In the genomic region with DNA sequence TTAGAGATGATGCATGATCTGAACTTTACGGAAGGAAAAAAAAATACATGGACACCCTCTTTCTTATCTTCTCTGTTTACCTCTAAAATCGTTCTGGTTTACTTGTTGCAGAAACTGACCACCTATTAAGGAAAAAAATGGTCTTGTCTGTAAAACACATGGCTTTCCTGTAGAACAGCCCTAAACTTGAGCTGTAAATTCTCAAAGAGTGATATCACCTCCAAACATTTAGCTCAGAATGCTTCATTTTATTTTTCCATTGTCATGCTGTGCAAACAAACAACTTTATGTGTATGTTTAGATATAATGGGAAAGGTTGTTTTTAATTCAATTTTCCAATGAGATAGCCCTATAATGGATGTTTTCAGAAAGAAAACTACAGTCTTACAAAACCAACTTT, we compare ENCODE assay signal across 20 cellular contexts.
"Had no signal": no experiment of that assay in that cellular context is flagged by ENCODE, and none has a peak within 500 bp of the region (broad histone marks: within the 10 kb centered on the region; RNA-seq: fewer than 3 reads in every experiment).

No MANE protein-coding gene starts in this region.

- H3K79me2 ChIP-seq: hepatocyte had no signal

- H3K27ac ChIP-seq: breast epithelium, hepatocyte, left lung, right atrium auricular region, skin epidermis, transverse colon had no signal

- FAIRE-seq: keratinocyte had no signal

- H2AFZ ChIP-seq: hepatocyte had no signal

- H3K4me2 ChIP-seq: hepatocyte had no signal

- DNase-seq: activated CD4-positive, CD25-positive, alpha-beta regulatory T cell treated with anti-CD3 and anti-CD28 coated beads, Interleukin-2, amount 50 U/mL, for 72 hours; activated naive CD4-positive, alpha-beta T cell; activated naive CD8-positive, alpha-beta T cell treated with anti-CD3 and anti-CD28 coated beads, Interleukin-2, amount 10 ng/mL, durations not matched to agents 7 days and 5 days; aorta; cerebellar nuclear complex; dermis blood vessel endothelial cell; effector memory CD8-positive, alpha-beta T cell; left lung; mammary epithelial cell; natural killer cell; posterior cingulate gyrus; stimulated activated naive CD8-positive, alpha-beta T cell treated with anti-CD3 and anti-CD28 coated beads, Interleukin-15, Interleukin-2, amounts not matched to agents 100 U/mL and 50 U/mL, for 24 hours; T-cell; T1000; transverse colon had no signal

- H3K36me3 Mint-ChIP-seq: activated naive CD8-positive, alpha-beta T cell treated with anti-CD3 and anti-CD28 coated beads, Interleukin-2, amount 10 ng/mL, durations not matched to agents 7 days and 5 days; natural killer cell; T-cell had no signal

- H3K36me3 ChIP-seq: breast epithelium, left lung, right atrium auricular region, transverse colon had no signal

- H3K4me1 ChIP-seq: breast epithelium, left lung, right atrium auricular region had no signal

- H3K9me3 Mint-ChIP-seq: activated naive CD8-positive, alpha-beta T cell treated with anti-CD3 and anti-CD28 coated beads, Interleukin-2, amount 10 ng/mL, durations not matched to agents 7 days and 5 days; effector memory CD8-positive, alpha-beta T cell; natural killer cell; T-cell had no signal

- H3K4me1 Mint-ChIP-seq: activated naive CD8-positive, alpha-beta T cell treated with anti-CD3 and anti-CD28 coated beads, Interleukin-2, amount 10 ng/mL, durations not matched to agents 7 days and 5 days; natural killer cell; T-cell had no signal

- H3K27ac Mint-ChIP-seq: activated naive CD8-positive, alpha-beta T cell treated with anti-CD3 and anti-CD28 coated beads, Interleukin-2, amount 10 ng/mL, durations not matched to agents 7 days and 5 days; effector memory CD8-positive, alpha-beta T cell; natural killer cell; T-cell had no signal

- H3K4me3 ChIP-seq: breast epithelium, hepatocyte, left lung, right atrium auricular region, skin epidermis, transverse colon had no signal

- H3K4me3 Mint-ChIP-seq: activated naive CD8-positive, alpha-beta T cell treated with anti-CD3 and anti-CD28 coated beads, Interleukin-2, amount 10 ng/mL, durations not matched to agents 7 days and 5 days; effector memory CD8-positive, alpha-beta T cell; natural killer cell; T-cell had no signal

- H3K9me3 ChIP-seq: breast epithelium, left lung, right atrium auricular region, transverse colon had no signal

- H3K27me3 ChIP-seq: breast epithelium, hepatocyte, left lung, right atrium auricular region, transverse colon had no signal
